7 cellular contexts compared by ENCODE assay signal in genomic region chr17:45432405-45433113, GRCh38. TPM values are rescaled to one million over a fixed set of nuclear protein-coding genes. Genes with fewer than 3 reads are reported as not detected.
DNase-seq lines count a peak whose midpoint lies in the region; ATAC-seq, FAIRE-seq and TF ChIP-seq lines count a peak whose summit lies in the region.

Gene ARHGAP27 (minus strand): TSS chr17:45432870. CDS start chr17:45430279, 2,591 bp downstream.

- no peak within 1 kb of the TSS for H3K27ac ChIP-seq in OCI-LY3 (ENCODE audit: low read length)
- H3K27ac ChIP-seq in HepG2 (ENCODE audit: extremely low read length, insufficient read depth, low read length) = no peak within 1 kb of the TSS

- peaks cover 11% of the 10 kb centered on the region for H3K36me3 Mint-ChIP-seq in central memory CD8-positive, alpha-beta T cell (ENCODE audit: insufficient read depth)

- no peak for TF ChIP-seq POLR2A in HepG2 (IDR thresholded peaks at IDR 0.05; ENCODE audit: insufficient read depth in 1 of 2, low read depth in 2 of 2, low read length in 2 of 2)

- peak within 1 kb of the TSS; percentile 78 for H3K27ac Mint-ChIP-seq in central memory CD8-positive, alpha-beta T cell (ENCODE audit: low read depth)

- H3K4me2 ChIP-seq in OCI-LY3 (ENCODE audit: low read length) = peak within 1 kb of the TSS; percentile 89
- peak within 1 kb of the TSS; percentile 93 for H3K4me2 ChIP-seq in HepG2 (ENCODE audit: low read depth, low read length)

- WGBS in HepG2 (ENCODE audit: low lambda C conversion rate) = 4% methylated on average over 21 of the region's 64 CpGs

- H2AFZ ChIP-seq in OCI-LY3 (ENCODE audit: low read depth, low read length) (peak within 1 kb of the TSS; percentile 56; the same call in 1 of the 2 replicates), HepG2 (ENCODE audit: low read length) (no peak within 1 kb of the TSS)

- POLR2A ChIA-PET in HepG2 (lab: Yijun Ruan, JAX) = interaction anchor here (1.2 to 1.3 kb wide), 2 partner anchors 26 to 59 kb away, joined by 4 read pairs; no protein-coding TSS in a partner anchor

- TF ChIP-seq RAD21 in HepG2 (CRISPR knock-in tag; IDR thresholded peaks at IDR 0.05) = no peak

- peak within 1 kb of the TSS; percentile 62; the same call in 1 of the 2 replicates for H3K9ac ChIP-seq in OCI-LY3 (ENCODE audit: low read length)
- H3K9ac ChIP-seq in HepG2 (ENCODE audit: insufficient read depth, low read depth, low read length) = peak within 1 kb of the TSS; percentile 35; the same call in 1 of the 2 replicates

- H3K4me3 Mint-ChIP-seq in central memory CD8-positive, alpha-beta T cell = peak within 1 kb of the TSS; percentile 80

- no peak for TF ChIP-seq EP300 in HepG2 (IDR thresholded peaks at IDR 0.05; ENCODE audit: low read depth in 2 of 2, low read length in 2 of 2)
- no peak for TF ChIP-seq EP300 in HepG2 (CRISPR knock-in tag; IDR thresholded peaks at IDR 0.05; ENCODE audit: borderline replicate concordance)

- H3K9me3 Mint-ChIP-seq in central memory CD8-positive, alpha-beta T cell = no peaks in the 10 kb centered on the region

- no peaks in the 10 kb centered on the region for H3K79me2 ChIP-seq in OCI-LY3 (ENCODE audit: low read length)
- H3K79me2 ChIP-seq in HepG2 (ENCODE audit: insufficient read depth, low read length) = no peaks in the 10 kb centered on the region

- in situ Hi-C loops in GM13977 (cut with MboI; ENCODE audit: low pct_unique_long_range_greater_than_20kb, low sequenced_read_pairs, unreplicated experiment) (no loop called here), HepG2 (cut with HindIII; ENCODE audit: extremely low pct_ligation_motif_present, low pct_unique_long_range_greater_than_20kb) (no loop called here)

- DNase-seq in GM13977 (ENCODE audit: low spot score) = peak; percentile 37
- no peak for DNase-seq in central memory CD8-positive, alpha-beta T cell (ENCODE audit: low spot score in 2 of 2)
- DNase-seq in HepG2 (ENCODE audit: low spot score) = no peak

- no TSS peak for BruUV-seq in HepG2 (replicated peaks; lab: Mats Ljungman, UMichigan)

- CTCF ChIA-PET in HepG2 (lab: Yijun Ruan, JAX; ENCODE audit: low intra/inter-chr PET ratio, low total read pairs) = no interaction called here

- H3K4me1 ChIP-seq in OCI-LY3 (ENCODE audit: low read length) (peaks cover 38% of the 10 kb centered on the region), HepG2 (ENCODE audit: insufficient read depth, low read length) (peaks cover 39% of the 10 kb centered on the region)

- no peaks in the 10 kb centered on the region for H3K27me3 ChIP-seq in OCI-LY3 (ENCODE audit: low read depth, low read length)
- H3K27me3 ChIP-seq in HepG2 (ENCODE audit: control insufficient read depth in 1 of 2, insufficient read depth in 2 of 2, low read length in 2 of 2) = peaks cover 2 to 37% of the 10 kb centered on the region in 2 experiments; a peak in 4 of 5 replicates

- H3K4me3 ChIP-seq in OCI-LY3 (ENCODE audit: low read length) (peak within 1 kb of the TSS; percentile 80), HepG2 (replicated peaks in 1 of 3; ENCODE audit: insufficient read depth in 1 of 3, low read depth in 2 of 3, low read length in 3 of 3) (peak within 1 kb of the TSS; percentile 52 to 82 (median 66))

- H4K20me1 ChIP-seq in OCI-LY3 (ENCODE audit: insufficient read depth, low read length) = no peaks in the 10 kb centered on the region
- H4K20me1 ChIP-seq in HepG2 (ENCODE audit: insufficient read depth, low read length) = 0 out of 2 replicates have a peak, but pooled peaks cover 4% of the 10 kb centered on the region

- ATAC-seq in central memory CD8-positive, alpha-beta T cell (replicated peaks; ENCODE audit: extremely low read depth, poor library complexity, severe bottlenecking) = no peak
- peak; percentile 6 for ATAC-seq in HepG2
- no peak for ATAC-seq in HG03196 (IDR thresholded peaks at IDR 0.05; ENCODE audit: unreplicated experiment)
- no peak for ATAC-seq in HG03280 (IDR thresholded peaks at IDR 0.05; ENCODE audit: unreplicated experiment)

- H3K9me3 ChIP-seq in OCI-LY3 (ENCODE audit: insufficient read depth, low read length) (no peaks in the 10 kb centered on the region), HepG2 (ENCODE audit: low read length) (no peaks in the 10 kb centered on the region)

- FAIRE-seq in HepG2 (lab: Jason Lieb, UNC) = no peak

- H3K4me1 Mint-ChIP-seq in central memory CD8-positive, alpha-beta T cell = peaks cover 26% of the 10 kb centered on the region

- intact Hi-C loops in HepG2 (cut with micrococcal nuclease; ENCODE audit: unreplicated experiment) = no loop called here

- no peaks in the 10 kb centered on the region for H3K36me3 ChIP-seq in OCI-LY3 (replicated peaks; ENCODE audit: low read depth, low read length)
- no peaks in the 10 kb centered on the region for H3K36me3 ChIP-seq in HepG2 (replicated peaks in 1 of 2; ENCODE audit: control insufficient read depth in 1 of 2, insufficient read depth in 2 of 2, low read length in 2 of 2)

- no peaks in the 10 kb centered on the region for H3K27me3 Mint-ChIP-seq in central memory CD8-positive, alpha-beta T cell

- TF ChIP-seq CTCF in GM13977 (IDR thresholded peaks at IDR 0.05; ENCODE audit: extremely low read depth, insufficient read depth, missing control alignments) = no peak
- TF ChIP-seq CTCF in OCI-LY3 (IDR thresholded peaks at IDR 0.05; ENCODE audit: low read depth, low read length) = no peak
- peak; percentile 13; the same call in 1 of the 2 replicates for TF ChIP-seq CTCF in HepG2 (CRISPR knock-in tag; IDR thresholded peaks at IDR 0.05)
- no peak for TF ChIP-seq CTCF in subcutaneous adipose tissue (IDR thresholded peaks at IDR 0.05; ENCODE audit: low read depth)

TF ChIP-seq in HepG2, 621 proteins besides CTCF, POLR2A, EP300 and RAD21 (continues in another document):
- TF ChIP-seq WIZ (CRISPR knock-in tag; IDR thresholded peaks at IDR 0.05) (no peak), BRF2 (CRISPR knock-in tag; IDR thresholded peaks at IDR 0.05) (no peak), HNF1B (CRISPR knock-in tag; IDR thresholded peaks at IDR 0.05) (no peak), ZNF703 (CRISPR knock-in tag; IDR thresholded peaks at IDR 0.05; ENCODE audit: borderline replicate concordance) (no peak), ZNF331 (CRISPR knock-in tag; IDR thresholded peaks at IDR 0.05) (no peak), ZNF850 (CRISPR knock-in tag; conservative IDR thresholded peaks at IDR 0.05) (no peak), HNRNPUL1 (IDR thresholded peaks at IDR 0.05; ENCODE audit: low read depth, low read length) (no peak), NFYC (CRISPR knock-in tag; IDR thresholded peaks at IDR 0.05) (no peak), ZNF33B (CRISPR knock-in tag; IDR thresholded peaks at IDR 0.05) (no peak), ZNF30 (CRISPR knock-in tag; IDR thresholded peaks at IDR 0.05) (no peak), ZNF878 (CRISPR knock-in tag; IDR thresholded peaks at IDR 0.05) (no peak), NKX3-1 (CRISPR knock-in tag; IDR thresholded peaks at IDR 0.05) (no peak)

RNA-seq across cellular contexts. Expression of gene ARHGAP27, which starts in this region (rescaled TPM):
- total RNA-seq in HepG2 (2016; rRNA removed; fragmentation: Illumina TruSeq; extraction: Trizol) = 7.8 and 18.9 TPM in 2 replicates
- 4.4 and 4.5 TPM in 2 replicates for total RNA-seq in HepG2 (2016; cell fraction: cytosol; rRNA removed; fragmentation: Illumina TruSeq; extraction: Trizol; ENCODE audit: low read depth)
- total RNA-seq in HepG2 (2016; cell fraction: insoluble cytoplasmic fraction; rRNA removed; fragmentation: Illumina TruSeq; extraction: Trizol) = 6.7 and 19.6 TPM in 2 replicates
- total RNA-seq in HepG2 (2016; cell fraction: membrane; rRNA removed; fragmentation: Illumina TruSeq; extraction: Trizol) = 5.4 and 5.6 TPM in 2 replicates
- total RNA-seq in HepG2 (2016; cell fraction: nucleus; rRNA removed; fragmentation: Illumina TruSeq; extraction: Trizol) = 23.4 and 28.4 TPM in 2 replicates
- polyA plus RNA-seq in HepG2 (2011; rRNA removed) = 15.5 and 20.0 TPM in 2 replicates
- 5.4 and 8.7 TPM in 2 replicates for polyA plus RNA-seq in HepG2 (2011; cell fraction: cytosol; rRNA removed)
- 141 and 178 TPM in 2 replicates for polyA plus RNA-seq in HepG2 (2011; cell fraction: nucleus; rRNA removed)
- polyA plus RNA-seq in HepG2 (2012) = 6.9 and 8.4 TPM in 2 replicates
- polyA plus RNA-seq in HepG2 (2016; cell fraction: cytosol; fragmentation: Illumina TruSeq; extraction: Trizol; ENCODE audit: low read depth) = 1.1 and 1.5 TPM in 2 replicates
- 8.6 and 9.5 TPM in 2 replicates for polyA plus RNA-seq in HepG2 (2016; cell fraction: insoluble cytoplasmic fraction; fragmentation: Illumina TruSeq; extraction: Trizol; ENCODE audit: low read depth)
- polyA plus RNA-seq in HepG2 (2016; cell fraction: membrane; fragmentation: Illumina TruSeq; extraction: Trizol; ENCODE audit: low read depth) = 2.5 and 2.7 TPM in 2 replicates
- polyA plus RNA-seq in HepG2 (2016; cell fraction: nucleus; fragmentation: Illumina TruSeq; extraction: Trizol; ENCODE audit: insufficient read depth, low read depth) = 67.3 and 73.4 TPM in 2 replicates
- polyA minus RNA-seq in HepG2 (2011; rRNA and poly(A)+ RNA removed; ENCODE audit: low replicate concordance) = 17.3 and 32.8 TPM in 2 replicates
- polyA minus RNA-seq in HepG2 (2011; cell fraction: cytosol; rRNA and poly(A)+ RNA removed) = 4.6 and 4.8 TPM in 2 replicates
- 26.1 and 28.0 TPM in 2 replicates for polyA minus RNA-seq in HepG2 (2011; cell fraction: nucleus; rRNA and poly(A)+ RNA removed)
- 10 to 100 TPM; 10.1 to 30.3 (median 18.9) TPM for total RNA-seq in subcutaneous adipose tissue
